In the genomic region with DNA sequence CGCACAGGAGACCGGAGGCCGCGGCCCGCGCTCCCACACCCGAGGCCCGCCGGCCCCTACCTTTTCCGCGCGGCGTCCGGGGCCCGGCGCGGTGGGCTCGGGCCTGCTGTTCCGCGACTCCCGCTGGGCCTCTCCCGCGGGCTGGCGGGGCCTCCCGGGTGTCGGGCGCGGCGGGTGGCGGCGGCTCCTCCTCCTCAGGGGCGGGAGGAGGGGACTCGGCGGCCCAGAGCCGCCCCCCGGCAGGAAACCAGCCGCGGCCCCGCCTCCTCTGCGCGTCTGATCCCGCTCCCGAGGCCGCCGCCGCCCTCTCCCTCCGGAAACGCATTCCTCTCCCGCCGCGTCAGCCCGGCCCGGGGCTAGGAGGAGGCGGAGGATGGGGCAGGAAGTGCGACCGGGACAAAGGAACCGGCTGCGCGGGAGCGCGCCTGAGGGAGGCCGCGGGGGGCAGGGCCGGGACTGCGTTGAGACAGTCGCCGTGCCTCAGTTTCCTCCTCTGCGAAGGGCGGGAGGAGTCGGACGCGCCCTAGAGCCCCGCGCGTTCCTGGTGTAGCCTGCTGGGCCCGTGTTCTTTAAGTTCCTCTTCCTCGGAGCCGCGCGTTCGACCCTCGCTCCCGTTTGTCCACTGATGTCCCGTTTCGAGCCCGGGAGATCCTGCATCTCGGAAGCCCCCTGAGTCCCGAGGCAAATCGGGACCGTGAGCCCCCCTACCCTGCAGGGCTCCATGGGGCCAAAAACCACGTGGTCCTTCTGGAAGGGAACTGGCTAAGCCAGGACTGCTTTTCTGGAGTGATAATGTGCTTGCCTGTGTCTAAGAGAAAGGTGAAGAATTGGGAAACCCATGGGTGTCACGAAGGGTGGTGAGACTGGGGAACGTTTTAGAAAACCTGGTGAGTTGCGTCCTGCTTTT, we compare ENCODE assay signal across 8 cellular contexts. TPM values are rescaled to one million over a fixed set of nuclear protein-coding genes. Genes with fewer than 3 reads are reported as not detected.
DNase-seq lines count a peak whose midpoint lies in the region; ATAC-seq, FAIRE-seq and TF ChIP-seq lines count a peak whose summit lies in the region.

A gene (minus strand): TSS at position 146 of the 907 bp plus-strand sequence. CDS start 22,672 bp downstream, outside the sequence.

- peak within 1 kb of the TSS; percentile 82 to 89 for H3K27ac ChIP-seq in kidney (ENCODE audit: low read depth in 2 of 2, low read length in 2 of 2)

- H3K4me1 ChIP-seq in kidney (ENCODE audit: control insufficient read depth in 1 of 2, insufficient read depth in 1 of 2, low read depth in 1 of 2, low read length in 2 of 2) = peaks cover 18 to 25% of the 10 kb centered on the region in 2 donors

- H3K9me3 ChIP-seq in kidney (ENCODE audit: control insufficient read depth in 1 of 2, low read length in 2 of 2) = no peaks in the 10 kb centered on the region

- TF ChIP-seq CTCF in AG09309 (IDR thresholded peaks at IDR 0.05; ENCODE audit: control insufficient read depth, insufficient read depth, low read depth, low read length, missing control alignments) = no peak
- no peak for TF ChIP-seq CTCF in kidney (IDR thresholded peaks at IDR 0.05; ENCODE audit: borderline replicate concordance, extremely low read depth, insufficient read depth)

- no peaks in the 10 kb centered on the region for H3K36me3 ChIP-seq in kidney (ENCODE audit: control insufficient read depth in 1 of 2, insufficient read depth in 2 of 2, low read length in 2 of 2)

- no peak for FAIRE-seq in kidney (lab: Jason Lieb, UNC)

- peak within 1 kb of the TSS; percentile 12 to 93 for H3K9ac ChIP-seq in kidney (ENCODE audit: low read length in 2 of 2)

- intact Hi-C loops in kidney (cut with DNase I) = no loop called here

- DNase-seq in AG09309 (ENCODE audit: low read depth) (peak; percentile 78), NCI-H446 treated with DMSO at 0.1 percent for 48 hours (lab: John Stamatoyannopoulos, UW) (peak; percentile 87), cerebellum (ENCODE audit: low spot score) (peak; percentile 91), kidney (peak; percentile 99)
- peak; percentile 72 for DNase-seq in activated CD4-positive, alpha-beta T cell treated with anti-CD3 and anti-CD28 coated beads for 1 hour
- DNase-seq in stimulated activated CD4-positive, alpha-beta T cell treated with anti-CD3 and anti-CD28 coated beads, Interleukin-15, amount 100 ng/mL, for 1 hour (ENCODE audit: low read depth in 1 of 2, low spot score in 1 of 2) = peak; percentile 70 to 80

- H3K4me3 ChIP-seq in AG09309 (ENCODE audit: control insufficient read depth, low read depth, low read length) (peak within 1 kb of the TSS; percentile 91), kidney (ENCODE audit: low read length in 2 of 2) (peak within 1 kb of the TSS; percentile 63 to 89)

- ATAC-seq in GM19023 (IDR thresholded peaks at IDR 0.05; ENCODE audit: unreplicated experiment) (peak; percentile 83), HG03342 (IDR thresholded peaks at IDR 0.05; ENCODE audit: unreplicated experiment) (peak; percentile 79)

RNA-seq across cellular contexts. Expression of the gene that starts here (rescaled TPM):
- total RNA-seq in cerebellum = 82.6 TPM
- total RNA-seq in kidney = 410 TPM
- 156 TPM for polyA plus RNA-seq in kidney (ENCODE audit: insufficient read depth, low read depth, low replicate concordance)

Comparison
In these comparisons a context has a peak if more than half of its experiments do, and no peak if none do; other contexts are left out.
1. Peak in every context shown above with its lines: DNase-seq, ATAC-seq, H3K4me3 ChIP-seq and H3K27ac ChIP-seq.